ENCODE assay signal across 18 cellular contexts in the genomic region with DNA sequence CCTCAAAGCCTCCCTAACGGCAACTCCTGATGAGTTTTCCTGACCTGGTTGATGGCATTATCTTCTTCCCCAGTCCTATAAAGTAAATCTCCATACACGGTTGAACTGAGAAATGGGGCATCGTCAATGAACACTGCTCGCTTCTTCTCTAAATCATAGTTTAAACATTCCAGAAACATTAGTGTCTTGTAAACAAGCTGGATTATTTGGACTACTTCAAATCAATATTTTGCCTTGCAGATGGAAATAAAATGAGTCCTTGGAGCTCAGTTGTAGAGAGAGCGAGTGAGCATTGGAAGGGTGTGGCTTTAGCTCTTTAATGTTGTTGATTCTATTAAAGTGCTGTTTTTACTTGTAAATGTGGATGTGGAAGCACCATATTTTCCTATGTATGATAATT. TPM values are rescaled to one million over a fixed set of nuclear protein-coding genes. Genes with fewer than 3 reads are reported as not detected.
DNase-seq lines count a peak whose midpoint lies in the region; ATAC-seq and TF ChIP-seq lines count a peak whose summit lies in the region.
"Had no signal": no experiment of that assay in that cellular context is flagged by ENCODE, and none has a peak within 500 bp of the region (broad histone marks: within the 10 kb centered on the region; RNA-seq: fewer than 3 reads in every experiment).

No MANE protein-coding gene starts in this region.

- peak in 1 of 2 experiments; percentile 48 for DNase-seq in SJSA1 (ENCODE audit: low read depth in 1 of 2, low spot score in 2 of 2)
- DNase-seq in fibroblast of peridontal ligament (ENCODE audit: extremely low read depth): peak; percentile 66
- DNase-seq in transverse colon: no peak
- no peak for DNase-seq in stimulated activated CD4-positive, alpha-beta T cell treated with anti-CD3 and anti-CD28 coated beads, Interleukin-4, amount 100 ng/mL, for 1 hour
- no peak for DNase-seq in brain microvascular endothelial cell
- DNase-seq in aorta: no peak
- DNase-seq: C1 segment of cervical spinal cord, DMS153, NCI-H1048, NCI-H146, NCI-H2081 treated with DMSO at 0.1 percent for 48 hours, NCI-H2227 treated with DMSO at 0.1 percent for 48 hours, NCI-H69, Right ventricle myocardium superior had no signal

- H3K4me1 ChIP-seq in HUES6 (ENCODE audit: control insufficient read depth, insufficient read depth, low read length) (no peaks in the 10 kb centered on the region), SJSA1 (replicated peaks) (peaks cover 44% of the 10 kb centered on the region), transverse colon (peaks cover 0 to 33% (median 6%) of the 10 kb centered on the region in 4 donors), aorta (ENCODE audit: control insufficient read depth in 1 of 2, insufficient read depth in 2 of 2, low read length in 2 of 2) (peaks cover 1 to 4% of the 10 kb centered on the region in 2 donors)

- WGBS in transverse colon (ENCODE audit: low coverage in 1 of 2), 2 donors: 74 to 85% methylated on average over 5 of the region's 5 CpGs
- 92 to 95% methylated on average over 5 of the region's 5 CpGs for WGBS in aorta, 2 donors

- TF ChIP-seq POLR2A in transverse colon (IDR thresholded peaks at IDR 0.05): no peak

- H3K27me3 ChIP-seq in HUES6 (ENCODE audit: control insufficient read depth, insufficient read depth, low read length) (no peaks in the 10 kb centered on the region), SJSA1 (replicated peaks) (no peaks in the 10 kb centered on the region), transverse colon (no peaks in the 10 kb centered on the region), brain microvascular endothelial cell (replicated peaks) (no peaks in the 10 kb centered on the region), aorta (ENCODE audit: control insufficient read depth in 1 of 2, insufficient read depth in 2 of 2, low read length in 1 of 2) (no peaks in the 10 kb centered on the region)

- intact Hi-C loops in transverse colon (cut with DNase I; ENCODE audit: low total_unique reads) (no loop called here), aorta (cut with DNase I) (no loop called here)

- H3K4me3 ChIP-seq in HUES6 (ENCODE audit: low read depth, low read length): no peak overlapping the region
- H3K4me3 ChIP-seq in SJSA1: no peak overlapping the region
- H3K4me3 ChIP-seq in transverse colon: no peak overlapping the region
- H3K4me3 ChIP-seq in brain microvascular endothelial cell (ENCODE audit: low read depth, low read length): no peak overlapping the region
- H3K4me3 ChIP-seq in aorta (ENCODE audit: low read length in 2 of 2): no peak overlapping the region

- ATAC-seq in GM21526 (IDR thresholded peaks at IDR 0.05; ENCODE audit: low FRiP score, unreplicated experiment) (no peak), aorta (ENCODE audit: low FRiP score) (no peak)
- ATAC-seq: HCT116, SK-N-SH treated with all-trans-retinoic acid at 6 μM for 48 hours had no signal

- in situ Hi-C loops in transverse colon (cut with MboI; ENCODE audit: low pct_ligation_motif_present in 1 of 4, low pct_unique_long_range_greater_than_20kb in 1 of 4, low sequenced_read_pairs in 3 of 4) (no loop called here), brain microvascular endothelial cell (cut with HindIII; ENCODE audit: low pct_ligation_motif_present, low sequenced_read_pairs) (no loop called here)

- H3K9me3 ChIP-seq in HUES6 (ENCODE audit: control insufficient read depth, insufficient read depth, low read depth, low read length) (no peaks in the 10 kb centered on the region), SJSA1 (replicated peaks) (no peaks in the 10 kb centered on the region), transverse colon (no peaks in the 10 kb centered on the region), aorta (ENCODE audit: control insufficient read depth, low read length) (no peaks in the 10 kb centered on the region)

- H3K36me3 ChIP-seq in HUES6 (ENCODE audit: control insufficient read depth, insufficient read depth, low read length) (peaks cover 13% of the 10 kb centered on the region), SJSA1 (peaks cover 52% of the 10 kb centered on the region), transverse colon (peaks cover 0 to 49% (median 24%) of the 10 kb centered on the region in 4 donors), brain microvascular endothelial cell (replicated peaks) (peaks cover 47% of the 10 kb centered on the region), aorta (ENCODE audit: control insufficient read depth in 1 of 2, insufficient read depth in 2 of 2, low read length in 1 of 2) (peaks cover 2 to 3% of the 10 kb centered on the region in 2 donors)

- TF ChIP-seq CTCF in transverse colon (IDR thresholded peaks at IDR 0.05) (no peak), brain microvascular endothelial cell (IDR thresholded peaks at IDR 0.05; ENCODE audit: low read depth, low read length, missing control alignments) (no peak)

- TF ChIP-seq EP300 in transverse colon (IDR thresholded peaks at IDR 0.05; ENCODE audit: low read depth): no peak

- H3K9ac ChIP-seq in HUES6 (ENCODE audit: low read length): no peak overlapping the region

- H3K27ac ChIP-seq in HUES6 (ENCODE audit: low read depth, low read length) (peak overlapping the region; percentile 47; the same call in 1 of the 2 replicates), SJSA1 (peak overlapping the region; percentile 26), transverse colon (peak overlapping the region; percentile 4 to 24 (median 9)), brain microvascular endothelial cell (no peak overlapping the region), aorta (ENCODE audit: low read depth in 1 of 2, low read length in 2 of 2) (no peak overlapping the region)

RNA-seq across cellular contexts. Expression of a gene that starts 18.3 kb away (rescaled TPM):
- total RNA-seq in SJSA1 (2014; rRNA removed; shearing (Covaris generic)): 33.7 and 47.6 TPM in 2 replicates
- total RNA-seq in transverse colon: 10 to 100 TPM in 3 of 4 donors, 1 to 10 TPM in 1; 7.8 to 41.8 (median 28.2) TPM
- total RNA-seq in aorta: 10 to 100 TPM; 56.9 to 59.7 TPM
- polyA plus RNA-seq in aorta: 10 to 100 TPM; 16.7 to 22.8 TPM

RNA-seq across cellular contexts. Expression of a gene that starts 29.5 kb away (rescaled TPM):
- total RNA-seq in SJSA1 (2014; rRNA removed; shearing (Covaris generic)): 46.2 and 83.6 TPM in 2 replicates
- total RNA-seq in transverse colon (1 to 10 TPM in 3 of 4 donors, under 1 TPM in 1; 1.00 to 5.6 (median 3.3) TPM), aorta (10 to 100 TPM; 12.0 to 13.4 TPM)
- polyA plus RNA-seq in aorta: 10 to 100 TPM in 1 of 2 donors, 1 to 10 TPM in 1; 9.6 to 33.7 TPM

RNA-seq across cellular contexts. Expression of a gene that starts 50.4 kb away (rescaled TPM):
- total RNA-seq in SJSA1 (2014; rRNA removed; shearing (Covaris generic)): not detected in 2 replicates
- total RNA-seq in transverse colon (1 to 10 TPM in 2 of 4 donors, under 1 TPM in 1, not detected in 1; 0.60 to 5.6 (median 4.0) TPM), aorta (100 to 1,000 TPM in 1 of 2 donors, 10 to 100 TPM in 1; 38.7 to 383 TPM)
- 1 to 10 TPM in 1 of 2 donors, not detected in 1; 4.4 TPM for polyA plus RNA-seq in aorta

Comparison
In these comparisons a context has a peak if more than half of its experiments do, and no peak if none do; other contexts are left out.
1. H3K27ac ChIP-seq: peak in HUES6 (single experiment), SJSA1 (single experiment) and transverse colon (4 of 4); none in brain microvascular endothelial cell (single experiment) and aorta (0 of 2).
2. RNA of a gene that starts 50.4 kb away (total RNA-seq): 38.7 to 383 TPM in aorta; 0.60 to 5.6 TPM in transverse colon and not detected in SJSA1; every median in the first group is over 4 times any median in the second.